ENCODE assay signal across 1 cellular context in the genomic region with DNA sequence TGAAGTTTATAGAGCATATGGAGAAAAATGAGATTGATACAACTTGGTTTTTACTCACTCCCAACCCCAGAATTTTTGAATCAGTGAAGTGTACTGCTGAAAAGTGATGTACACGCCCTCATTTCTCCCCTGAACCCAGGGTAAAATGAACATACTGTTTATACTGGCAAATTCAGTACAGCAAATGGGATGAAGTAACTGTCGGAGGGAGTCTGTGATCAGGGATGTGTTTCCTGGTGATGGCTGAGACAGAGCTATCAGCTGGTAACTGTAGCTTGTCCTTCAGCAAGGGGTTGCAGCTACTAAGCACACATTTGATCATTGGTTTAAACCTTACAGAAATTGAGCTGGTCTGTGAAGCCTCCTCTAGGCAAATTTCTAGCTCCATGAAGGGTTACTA.
TF ChIP-seq lines count a peak whose summit lies in the region.

No MANE protein-coding gene starts in this region.

TF ChIP-seq in A549, 52 proteins besides CTCF, POLR2A, EP300 and RAD21 (continued from another document):
- TF ChIP-seq, protein P1, sequence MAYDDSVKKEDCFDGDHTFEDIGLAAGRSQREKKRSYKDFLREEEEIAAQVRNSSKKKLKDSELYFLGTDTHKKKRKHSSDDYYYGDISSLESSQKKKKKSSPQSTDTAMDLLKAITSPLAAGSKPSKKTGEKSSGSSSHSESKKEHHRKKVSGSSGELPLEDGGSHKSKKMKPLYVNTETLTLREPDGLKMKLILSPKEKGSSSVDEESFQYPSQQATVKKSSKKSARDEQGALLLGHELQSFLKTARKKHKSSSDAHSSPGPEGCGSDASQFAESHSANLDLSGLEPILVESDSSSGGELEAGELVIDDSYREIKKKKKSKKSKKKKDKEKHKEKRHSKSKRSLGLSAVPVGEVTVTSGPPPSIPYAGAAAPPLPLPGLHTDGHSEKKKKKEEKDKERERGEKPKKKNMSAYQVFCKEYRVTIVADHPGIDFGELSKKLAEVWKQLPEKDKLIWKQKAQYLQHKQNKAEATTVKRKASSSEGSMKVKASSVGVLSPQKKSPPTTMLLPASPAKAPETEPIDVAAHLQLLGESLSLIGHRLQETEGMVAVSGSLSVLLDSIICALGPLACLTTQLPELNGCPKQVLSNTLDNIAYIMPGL (CRISPR knock-in tag; IDR thresholded peaks at IDR 0.05; ENCODE audit: borderline replicate concordance), result no peak
- TF ChIP-seq CBX2 (IDR thresholded peaks at IDR 0.05; ENCODE audit: borderline replicate concordance, low read depth), result no peak
- TF ChIP-seq HOXB5 (CRISPR knock-in tag; IDR thresholded peaks at IDR 0.05), result no peak
- TF ChIP-seq, protein P2, sequence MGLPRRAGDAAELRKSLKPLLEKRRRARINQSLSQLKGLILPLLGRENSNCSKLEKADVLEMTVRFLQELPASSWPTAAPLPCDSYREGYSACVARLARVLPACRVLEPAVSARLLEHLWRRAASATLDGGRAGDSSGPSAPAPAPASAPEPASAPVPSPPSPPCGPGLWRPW (IDR thresholded peaks at IDR 0.05), result no peak
- TF ChIP-seq BHLHE40 (IDR thresholded peaks at IDR 0.05; ENCODE audit: low read depth, low read length), result no peak
- TF ChIP-seq CEBPB (IDR thresholded peaks at IDR 0.05), result no peak
- no peak for TF ChIP-seq PHF8 (IDR thresholded peaks at IDR 0.05; ENCODE audit: borderline replicate concordance, low read depth)
- TF ChIP-seq, protein P3, sequence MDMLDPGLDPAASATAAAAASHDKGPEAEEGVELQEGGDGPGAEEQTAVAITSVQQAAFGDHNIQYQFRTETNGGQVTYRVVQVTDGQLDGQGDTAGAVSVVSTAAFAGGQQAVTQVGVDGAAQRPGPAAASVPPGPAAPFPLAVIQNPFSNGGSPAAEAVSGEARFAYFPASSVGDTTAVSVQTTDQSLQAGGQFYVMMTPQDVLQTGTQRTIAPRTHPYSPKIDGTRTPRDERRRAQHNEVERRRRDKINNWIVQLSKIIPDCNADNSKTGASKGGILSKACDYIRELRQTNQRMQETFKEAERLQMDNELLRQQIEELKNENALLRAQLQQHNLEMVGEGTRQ (IDR thresholded peaks at IDR 0.05), result no peak
- TF ChIP-seq, protein P4, sequence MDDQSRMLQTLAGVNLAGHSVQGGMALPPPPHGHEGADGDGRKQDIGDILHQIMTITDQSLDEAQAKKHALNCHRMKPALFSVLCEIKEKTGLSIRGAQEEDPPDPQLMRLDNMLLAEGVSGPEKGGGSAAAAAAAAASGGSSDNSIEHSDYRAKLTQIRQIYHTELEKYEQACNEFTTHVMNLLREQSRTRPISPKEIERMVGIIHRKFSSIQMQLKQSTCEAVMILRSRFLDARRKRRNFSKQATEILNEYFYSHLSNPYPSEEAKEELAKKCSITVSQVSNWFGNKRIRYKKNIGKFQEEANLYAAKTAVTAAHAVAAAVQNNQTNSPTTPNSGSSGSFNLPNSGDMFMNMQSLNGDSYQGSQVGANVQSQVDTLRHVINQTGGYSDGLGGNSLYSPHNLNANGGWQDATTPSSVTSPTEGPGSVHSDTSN (IDR thresholded peaks at IDR 0.05), result no peak
- TF ChIP-seq JUNB (IDR thresholded peaks at IDR 0.05), result no peak
- TF ChIP-seq RNF2 (IDR thresholded peaks at IDR 0.05; ENCODE audit: borderline replicate concordance, low read depth), result no peak
- no peak for TF ChIP-seq TP53 (CRISPR knock-in tag; IDR thresholded peaks at IDR 0.05)
